In genomic region chr17:50558581-50558954, GRCh38 we compare ENCODE assay signal across 15 cellular contexts. TPM values are rescaled to one million over a fixed set of nuclear protein-coding genes. Genes with fewer than 3 reads are reported as not detected.
DNase-seq lines count a peak whose midpoint lies in the region; ATAC-seq and TF ChIP-seq lines count a peak whose summit lies in the region.
"Had no signal": no experiment of that assay in that cellular context is flagged by ENCODE, and none has a peak within 500 bp of the region (broad histone marks: within the 10 kb centered on the region; RNA-seq: fewer than 3 reads in every experiment).

No MANE protein-coding gene starts in this region.

- DNase-seq in activated CD4-positive, alpha-beta T cell treated with anti-CD3 and anti-CD28 coated beads, Interleukin-2, amount 10 ng/mL, durations not matched to agents 24 days and 14 days, result no peak
- no peak for DNase-seq in activated CD4-positive, alpha-beta T cell treated with anti-CD3 and anti-CD28 coated beads, Interleukin-2, amount 50 U/mL, for 4 hours
- DNase-seq in T-helper 17 cell, result no peak
- no peak for DNase-seq in spleen
- no peak for DNase-seq in SKM-1 (lab: John Stamatoyannopoulos, UW; ENCODE audit: unreplicated experiment)
- DNase-seq in esophagus squamous epithelium (lab: John Stamatoyannopoulos, UW), result no peak
- DNase-seq: adrenal gland, dermis blood vessel endothelial cell, IMR-90, kidney glomerular epithelial cell, NCI-H510A, tibial artery had no signal

- H3K27me3 Mint-ChIP-seq in activated CD4-positive, alpha-beta T cell treated with anti-CD3 and anti-CD28 coated beads, Interleukin-2, amount 10 ng/mL, durations not matched to agents 24 days and 14 days, result peaks cover 49% of the 10 kb centered on the region
- peaks cover 29% of the 10 kb centered on the region for H3K27me3 Mint-ChIP-seq in T-helper 17 cell

- peaks cover 10% of the 10 kb centered on the region for H3K4me1 Mint-ChIP-seq in activated CD4-positive, alpha-beta T cell treated with anti-CD3 and anti-CD28 coated beads, Interleukin-2, amount 10 ng/mL, durations not matched to agents 24 days and 14 days
- H3K4me1 Mint-ChIP-seq in T-helper 17 cell, result peaks cover 14% of the 10 kb centered on the region

- H3K4me3 Mint-ChIP-seq in activated CD4-positive, alpha-beta T cell treated with anti-CD3 and anti-CD28 coated beads, Interleukin-2, amount 10 ng/mL, durations not matched to agents 24 days and 14 days, result peak overlapping the region; percentile 80
- H3K4me3 Mint-ChIP-seq in T-helper 17 cell, result peak overlapping the region; percentile 89

- ATAC-seq in T-helper 17 cell (no peak), GM19328 (IDR thresholded peaks at IDR 0.05; ENCODE audit: unreplicated experiment) (no peak)
- ATAC-seq: A549 had no signal

- H3K27me3 ChIP-seq in spleen (replicated peaks in 1 of 7) (peaks cover 14 to 70% (median 55%) of the 10 kb centered on the region in 7 donors), esophagus squamous epithelium (peaks cover 27 to 82% (median 29%) of the 10 kb centered on the region in 4 donors)

- no peaks in the 10 kb centered on the region for H3K9me3 Mint-ChIP-seq in activated CD4-positive, alpha-beta T cell treated with anti-CD3 and anti-CD28 coated beads, Interleukin-2, amount 10 ng/mL, durations not matched to agents 24 days and 14 days

- H3K4me1 ChIP-seq in spleen (peaks cover 25 to 48% (median 41%) of the 10 kb centered on the region in 6 donors), esophagus squamous epithelium (peaks cover 33 to 44% (median 34%) of the 10 kb centered on the region in 3 donors)

- H3K36me3 ChIP-seq in spleen, result peaks cover 0 to 28% (median 10%) of the 10 kb centered on the region in 6 donors
- H3K36me3 ChIP-seq in esophagus squamous epithelium, result peaks cover 0 to 16% (median 0%) of the 10 kb centered on the region in 3 donors
- H3K36me3 ChIP-seq: adrenal gland had no signal

- WGBS in spleen, 5 donors, result 15 to 28% (median 17%) methylated on average over 12 to 18 of the region's 18 CpGs
- WGBS in esophagus squamous epithelium, 2 donors, result no CpG with 5 or more reads among the region's 18 CpGs

- H3K36me3 Mint-ChIP-seq in activated CD4-positive, alpha-beta T cell treated with anti-CD3 and anti-CD28 coated beads, Interleukin-2, amount 10 ng/mL, durations not matched to agents 24 days and 14 days (ENCODE audit: low read depth), result no peaks in the 10 kb centered on the region
- H3K36me3 Mint-ChIP-seq in T-helper 17 cell (ENCODE audit: low read depth), result peaks cover 2% of the 10 kb centered on the region

- H3K4me3 ChIP-seq in iPS-18c (ENCODE audit: insufficient read depth, low read depth, low read length), result peak overlapping the region; percentile 77
- H3K4me3 ChIP-seq in spleen, result peak overlapping the region in 6 of 8 donors; percentile 44 to 80 (median 58)
- H3K4me3 ChIP-seq in esophagus squamous epithelium, result peak overlapping the region in 2 of 4 donors; percentile 54 to 71
- H3K4me3 ChIP-seq: A549 had no signal

- H3K27ac ChIP-seq in spleen (no peak overlapping the region), esophagus squamous epithelium (peak overlapping the region in 1 of 4 donors; percentile 48)
- H3K27ac ChIP-seq: adrenal gland, tibial artery had no signal

- H3K9me3 ChIP-seq in T-helper 17 cell (ENCODE audit: control insufficient read depth, low read length, poor library complexity, severe bottlenecking) (no peaks in the 10 kb centered on the region), iPS-18c (ENCODE audit: control insufficient read depth, insufficient read depth, low read length) (peaks cover 2% of the 10 kb centered on the region), spleen (no peaks in the 10 kb centered on the region), esophagus squamous epithelium (no peaks in the 10 kb centered on the region)
- H3K9me3 ChIP-seq: A549, adrenal gland, tibial artery had no signal

- TF ChIP-seq CTCF in spleen (IDR thresholded peaks at IDR 0.05 in 8 of 11, conservative IDR thresholded peaks at IDR 0.05 in 3 of 11), result no peak
- no peak for TF ChIP-seq CTCF in esophagus squamous epithelium (IDR thresholded peaks at IDR 0.05)

- H3K27ac Mint-ChIP-seq in activated CD4-positive, alpha-beta T cell treated with anti-CD3 and anti-CD28 coated beads, Interleukin-2, amount 10 ng/mL, durations not matched to agents 24 days and 14 days, result no peak overlapping the region
- no peak overlapping the region for H3K27ac Mint-ChIP-seq in T-helper 17 cell

- TF ChIP-seq POLR2A in spleen (IDR thresholded peaks at IDR 0.05), result no peak
- TF ChIP-seq POLR2A in esophagus squamous epithelium (IDR thresholded peaks at IDR 0.05), result no peak

- intact Hi-C loops in activated CD4-positive, alpha-beta T cell treated with anti-CD3 and anti-CD28 coated beads, Interleukin-2, amount 10 ng/mL, durations not matched to agents 24 days and 14 days (cut with micrococcal nuclease), result no loop called here
- intact Hi-C loops in spleen (cut with DNase I; ENCODE audit: low total_unique reads), result loop anchor here (10.0 kb wide), 1 partner anchor 66 kb away; no protein-coding TSS in a partner anchor
- intact Hi-C loops in esophagus squamous epithelium (cut with DNase I), result no loop called here

RNA-seq across cellular contexts. Expression of gene CACNA1G, which starts 1.9 kb away (rescaled TPM):
- total RNA-seq in activated CD4-positive, alpha-beta T cell treated with anti-CD3 and anti-CD28 coated beads, Interleukin-2, amount 10 ng/mL, durations not matched to agents 24 days and 14 days, result 0.07 TPM in 1 of 2 replicates, not detected in the other
- total RNA-seq in T-helper 17 cell (under 1 TPM; 0.05 to 0.18 TPM), spleen (1 to 10 TPM in 1 of 7 donors, under 1 TPM in 5, not detected in 1; 0.07 to 1.3 (median 0.25) TPM), esophagus squamous epithelium (under 1 TPM in 3 of 4 donors, not detected in 1; 0.11 to 0.38 (median 0.13) TPM)
- under 1 TPM; 0.02 to 0.03 (median 0.03) TPM for polyA plus RNA-seq in spleen
- total RNA-seq: dermis blood vessel endothelial cell had no signal

RNA-seq across cellular contexts. Expression of gene SPATA20, which starts 11.6 kb away (rescaled TPM):
- 21.6 and 22.4 TPM in 2 replicates for total RNA-seq in activated CD4-positive, alpha-beta T cell treated with anti-CD3 and anti-CD28 coated beads, Interleukin-2, amount 10 ng/mL, durations not matched to agents 24 days and 14 days
- total RNA-seq in T-helper 17 cell, result 10 to 100 TPM; 11.3 to 16.4 TPM
- 100 to 1,000 TPM in 1 of 7 donors, 10 to 100 TPM in 6; 32.8 to 128 (median 57.5) TPM for total RNA-seq in spleen
- polyA plus RNA-seq in spleen, result 10 to 100 TPM; 14.9 to 74.8 (median 27.5) TPM
- total RNA-seq in esophagus squamous epithelium, result 10 to 100 TPM; 34.1 to 67.3 (median 38.1) TPM

RNA-seq across cellular contexts. Expression of gene EPN3, which starts 26.0 kb away (rescaled TPM):
- total RNA-seq in activated CD4-positive, alpha-beta T cell treated with anti-CD3 and anti-CD28 coated beads, Interleukin-2, amount 10 ng/mL, durations not matched to agents 24 days and 14 days, result not detected in 2 replicates
- total RNA-seq in T-helper 17 cell (not detected), spleen (not detected), esophagus squamous epithelium (100 to 1,000 TPM in 1 of 4 donors, 10 to 100 TPM in 3; 24.5 to 111 (median 51.8) TPM)
- polyA plus RNA-seq in spleen, result under 1 TPM in 2 of 3 donors, not detected in 1; 0.02 to 0.16 TPM
- total RNA-seq: IMR-90 had no signal

RNA-seq across cellular contexts. Expression of gene MYCBPAP, which starts 50.3 kb away (rescaled TPM):
- total RNA-seq in activated CD4-positive, alpha-beta T cell treated with anti-CD3 and anti-CD28 coated beads, Interleukin-2, amount 10 ng/mL, durations not matched to agents 24 days and 14 days, result 3.5 TPM in 2 replicates
- 1 to 10 TPM; 1.2 to 1.3 TPM for total RNA-seq in T-helper 17 cell
- 1 to 10 TPM in 3 of 7 donors, under 1 TPM in 4; 0.54 to 2.8 (median 0.98) TPM for total RNA-seq in spleen
- under 1 TPM; 0.15 to 0.18 (median 0.16) TPM for polyA plus RNA-seq in spleen
- total RNA-seq in esophagus squamous epithelium, result under 1 TPM in 1 of 4 donors, not detected in 3; 0.38 TPM

Comparison
In these comparisons a context has a peak if more than half of its experiments do, and no peak if none do; other contexts are left out.
1. RNA of gene EPN3, which starts 26.0 kb away (total RNA-seq): 24.5 to 111 TPM in esophagus squamous epithelium; not detected in activated CD4-positive, alpha-beta T cell treated with anti-CD3 and anti-CD28 coated beads, Interleukin-2, amount 10 ng/mL, durations not matched to agents 24 days and 14 days, not detected in T-helper 17 cell and not detected in spleen; every median in the first group is over 10 times any median in the second.